In the genomic region with DNA sequence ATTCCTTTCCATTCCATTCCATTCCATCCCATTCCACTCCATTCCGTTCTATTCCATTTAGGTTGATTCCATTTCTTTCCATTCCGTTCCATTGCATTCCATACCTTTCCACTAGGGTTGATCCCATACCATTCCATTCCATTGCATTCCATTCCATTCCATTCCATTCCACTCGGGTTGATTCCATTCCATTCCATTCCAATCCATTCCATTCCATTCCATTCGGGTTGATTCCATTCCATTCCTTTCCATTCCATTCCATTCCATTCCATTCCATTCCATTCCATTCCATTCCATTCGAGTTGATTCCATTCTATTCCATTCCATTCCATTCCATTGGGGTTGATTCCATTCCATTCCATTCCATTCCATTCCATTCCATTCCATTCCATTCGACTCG, we compare ENCODE assay signal across 8 cellular contexts.
DNase-seq lines count a peak whose midpoint lies in the region; ATAC-seq and TF ChIP-seq lines count a peak whose summit lies in the region.
"Not testable (repeated sequence)": the region's sequence is repeated elsewhere in the genome, so short reads cannot be mapped to it uniquely, and the experiment has no call there.

No MANE protein-coding gene starts in this region.

- TF ChIP-seq CTCF in activated CD8-positive, alpha-beta T cell treated with anti-CD3 and anti-CD28 coated beads for 36 hours (IDR thresholded peaks at IDR 0.05); heart left ventricle (IDR thresholded peaks at IDR 0.05); gastrocnemius medialis (IDR thresholded peaks at IDR 0.05 in 4 of 5, conservative IDR thresholded peaks at IDR 0.05 in 1 of 5): not testable (repeated sequence)

- peak; percentile 65 for ATAC-seq in GM18498 (IDR thresholded peaks at IDR 0.05; ENCODE audit: unreplicated experiment)
- peak; percentile 48 for ATAC-seq in GM19351 (IDR thresholded peaks at IDR 0.05; ENCODE audit: unreplicated experiment)
- peak; percentile 59 for ATAC-seq in GM21717 (IDR thresholded peaks at IDR 0.05; ENCODE audit: unreplicated experiment)
- peak; percentile 58 for ATAC-seq in HG02970 (IDR thresholded peaks at IDR 0.05; ENCODE audit: low FRiP score, unreplicated experiment)
- peak; percentile 62 for ATAC-seq in HG03439 (IDR thresholded peaks at IDR 0.05; ENCODE audit: unreplicated experiment)
- ATAC-seq in activated CD8-positive, alpha-beta T cell treated with anti-CD3 and anti-CD28 coated beads for 36 hours: peak; percentile 38
- ATAC-seq in heart left ventricle: peak; percentile 62 to 76 (median 72)
- ATAC-seq in gastrocnemius medialis: peak; percentile 54 to 60

- not testable (repeated sequence) for H3K27ac Mint-ChIP-seq in activated CD8-positive, alpha-beta T cell treated with anti-CD3 and anti-CD28 coated beads for 36 hours

- WGBS in heart left ventricle, 4 donors: 61 to 66% (median 63%) methylated on average over 7 of the region's 7 CpGs

- peaks cover 55% of the 10 kb centered on the region for H3K36me3 Mint-ChIP-seq in activated CD8-positive, alpha-beta T cell treated with anti-CD3 and anti-CD28 coated beads for 36 hours (ENCODE audit: low read depth)

- H3K27me3 Mint-ChIP-seq in activated CD8-positive, alpha-beta T cell treated with anti-CD3 and anti-CD28 coated beads for 36 hours: not testable (repeated sequence)

- not testable (repeated sequence) for H3K36me3 ChIP-seq in heart left ventricle, gastrocnemius medialis

- H3K4me3 ChIP-seq in heart left ventricle, gastrocnemius medialis: not testable (repeated sequence)

- intact Hi-C loops in activated CD8-positive, alpha-beta T cell treated with anti-CD3 and anti-CD28 coated beads for 36 hours (cut with micrococcal nuclease); heart left ventricle (cut with DNase I); gastrocnemius medialis (cut with DNase I; ENCODE audit: low total_unique reads): not testable (repeated sequence)

- H3K4me1 ChIP-seq in heart left ventricle, gastrocnemius medialis: not testable (repeated sequence)

- in situ Hi-C loops in gastrocnemius medialis (cut with MboI; ENCODE audit: low sequenced_read_pairs in 4 of 4): not testable (repeated sequence)

- H3K27me3 ChIP-seq in heart left ventricle, gastrocnemius medialis: not testable (repeated sequence)

- CTCF ChIA-PET in activated CD8-positive, alpha-beta T cell treated with anti-CD3 and anti-CD28 coated beads for 36 hours (lab: Charles Lee): not testable (repeated sequence)

- H3K4me3 Mint-ChIP-seq in activated CD8-positive, alpha-beta T cell treated with anti-CD3 and anti-CD28 coated beads for 36 hours: not testable (repeated sequence)

- H3K27ac ChIP-seq in heart left ventricle, gastrocnemius medialis: not testable (repeated sequence)

- H3K9me3 Mint-ChIP-seq in activated CD8-positive, alpha-beta T cell treated with anti-CD3 and anti-CD28 coated beads for 36 hours: peaks cover 67% of the 10 kb centered on the region

- peaks cover 0 to 72% (median 21%) of the 10 kb centered on the region in 12 donors for H3K9me3 ChIP-seq in heart left ventricle
- not testable (repeated sequence) for H3K9me3 ChIP-seq in gastrocnemius medialis

- not testable (repeated sequence) for TF ChIP-seq POLR2A in heart left ventricle (IDR thresholded peaks at IDR 0.05); gastrocnemius medialis (IDR thresholded peaks at IDR 0.05)

- POLR2A ChIA-PET in activated CD8-positive, alpha-beta T cell treated with anti-CD3 and anti-CD28 coated beads for 36 hours (lab: Charles Lee): not testable (repeated sequence)

- not testable (repeated sequence) for H3K4me1 Mint-ChIP-seq in activated CD8-positive, alpha-beta T cell treated with anti-CD3 and anti-CD28 coated beads for 36 hours (ENCODE audit: low read depth)

- not testable (repeated sequence) for DNase-seq in activated CD8-positive, alpha-beta T cell treated with anti-CD3 and anti-CD28 coated beads for 36 hours; heart left ventricle; gastrocnemius medialis
